ENCODE assay signal across 1 cellular context in genomic region chr9:122076117-122076516, GRCh38.
TF ChIP-seq lines count a peak whose summit lies in the region.

No MANE protein-coding gene starts in this region.

TF ChIP-seq in GM23338, 12 proteins besides CTCF, POLR2A, EP300 and RAD21 (continued from another document):
- TF ChIP-seq ZNF462 (CRISPR knock-in tag; IDR thresholded peaks at IDR 0.05), result no peak
- TF ChIP-seq STAT1 (IDR thresholded peaks at IDR 0.05; ENCODE audit: unreplicated experiment), result no peak
